ENCODE assay signal across 10 cellular contexts in the genomic region with DNA sequence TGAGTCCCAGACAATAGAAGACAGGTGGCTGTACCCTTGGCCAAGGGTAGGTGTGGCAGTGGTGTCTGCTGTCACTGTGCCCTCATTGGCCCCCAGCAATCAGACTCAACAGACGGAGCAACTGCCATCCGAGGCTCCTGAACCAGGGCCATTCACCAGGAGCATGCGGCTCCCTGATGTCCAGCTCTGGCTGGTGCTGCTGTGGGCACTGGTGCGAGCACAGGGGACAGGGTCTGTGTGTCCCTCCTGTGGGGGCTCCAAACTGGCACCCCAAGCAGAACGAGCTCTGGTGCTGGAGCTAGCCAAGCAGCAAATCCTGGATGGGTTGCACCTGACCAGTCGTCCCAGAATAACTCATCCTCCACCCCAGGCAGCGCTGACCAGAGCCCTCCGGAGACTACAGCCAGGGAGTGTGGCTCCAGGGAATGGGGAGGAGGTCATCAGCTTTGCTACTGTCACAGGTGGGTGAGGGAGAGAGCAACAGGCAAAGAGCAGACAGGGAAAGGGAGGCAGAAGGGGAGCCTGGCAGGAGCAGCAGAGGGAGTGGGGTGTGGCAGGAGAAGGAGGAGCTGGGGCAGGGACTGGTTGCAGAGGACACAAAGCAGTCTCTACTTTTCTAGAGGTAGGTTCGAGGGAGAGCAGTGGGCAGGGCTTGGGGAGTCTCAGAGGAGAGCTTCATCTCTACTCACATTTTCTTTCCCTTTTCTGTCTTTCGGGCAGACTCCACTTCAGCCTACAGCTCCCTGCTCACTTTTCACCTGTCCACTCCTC. TPM values are rescaled to one million over a fixed set of nuclear protein-coding genes. Genes with fewer than 3 reads are reported as not detected.
DNase-seq lines count a peak whose midpoint lies in the region; ATAC-seq lines count a peak whose summit lies in the region.
"Had no signal": no experiment of that assay in that cellular context is flagged by ENCODE, and none has a peak within 500 bp of the region (broad histone marks: within the 10 kb centered on the region; RNA-seq: fewer than 3 reads in every experiment).

No MANE protein-coding gene starts in this region.

- no peak overlapping the region for H4K8ac ChIP-seq in trophoblast cell (ENCODE audit: low read depth, low read length)

- H3K14ac ChIP-seq in trophoblast cell (ENCODE audit: low read length) = no peak overlapping the region

- H3K4me1 Mint-ChIP-seq in central memory CD8-positive, alpha-beta T cell = peaks cover 26% of the 10 kb centered on the region

- no CpG with 5 or more reads among the region's 10 CpGs for WGBS in trophoblast cell (ENCODE audit: extremely low coverage, insufficient coverage, insufficient read length)

- H3K23ac ChIP-seq in trophoblast cell (ENCODE audit: low read length) = no peak overlapping the region

- H3K9me3 Mint-ChIP-seq in central memory CD8-positive, alpha-beta T cell = no peaks in the 10 kb centered on the region

- H3K36me3 Mint-ChIP-seq in central memory CD8-positive, alpha-beta T cell (ENCODE audit: insufficient read depth) = peaks cover 5% of the 10 kb centered on the region

- no peak overlapping the region for H4K12ac ChIP-seq in trophoblast cell (ENCODE audit: low read depth, low read length)

- peak overlapping the region; percentile 21 for H3K4me3 Mint-ChIP-seq in central memory CD8-positive, alpha-beta T cell

- H3K4me3 ChIP-seq in trophoblast cell (ENCODE audit: low read depth, low read length) = no peak overlapping the region

- H3K4ac ChIP-seq in trophoblast cell (ENCODE audit: low read depth, low read length) = no peak overlapping the region

- H3K27me3 Mint-ChIP-seq in central memory CD8-positive, alpha-beta T cell = peaks cover 24% of the 10 kb centered on the region

- H4K91ac ChIP-seq in trophoblast cell (ENCODE audit: low read depth, low read length) = no peak overlapping the region

- H3K9ac ChIP-seq in trophoblast cell (ENCODE audit: low read length) = no peak overlapping the region

- no peaks in the 10 kb centered on the region for H3K36me3 ChIP-seq in trophoblast cell (ENCODE audit: control insufficient read depth in 1 of 2, insufficient read depth in 2 of 2, low read length in 2 of 2)

- H2BK120ac ChIP-seq in trophoblast cell (ENCODE audit: insufficient read depth, low read length, poor library complexity) = no peak overlapping the region

- H3K79me2 ChIP-seq in trophoblast cell (ENCODE audit: control insufficient read depth, insufficient read depth, low read length, poor library complexity) = no peaks in the 10 kb centered on the region

- no peak overlapping the region for H2BK5ac ChIP-seq in trophoblast cell (ENCODE audit: low read depth, low read length, poor library complexity)

- H3K4me2 ChIP-seq in trophoblast cell (ENCODE audit: low read length) = no peak overlapping the region

- no peak overlapping the region for H2AK5ac ChIP-seq in trophoblast cell (ENCODE audit: low read length)

- DNase-seq in NK-92 treated with Interleukin-12 subunit alpha and Interleukin-12 subunit beta, amount 100 ng/mL, for 24 hours (lab: John Stamatoyannopoulos, UW) = peak; percentile 53
- DNase-seq in NK-92 (lab: John Stamatoyannopoulos, UW; ENCODE audit: unreplicated experiment) = no peak
- peak; percentile 94 to 95 for DNase-seq in NCI-H524 (lab: John Stamatoyannopoulos, UW)
- no peak for DNase-seq in central memory CD8-positive, alpha-beta T cell (ENCODE audit: low spot score in 2 of 2)
- no peak for DNase-seq in trophoblast cell
- no peak for DNase-seq in GM19240 (ENCODE audit: insufficient read length, low spot score)
- no peak for DNase-seq in SIG-M5 (lab: John Stamatoyannopoulos, UW)
- DNase-seq: NCI-H2227 treated with DMSO at 0.1 percent for 48 hours had no signal

- ATAC-seq in central memory CD8-positive, alpha-beta T cell (replicated peaks; ENCODE audit: extremely low read depth, poor library complexity, severe bottlenecking) = no peak
- no peak for ATAC-seq in GM21825 (IDR thresholded peaks at IDR 0.05; ENCODE audit: unreplicated experiment)

- no peaks in the 10 kb centered on the region for H3K27me3 ChIP-seq in trophoblast cell (ENCODE audit: insufficient read depth, low read length)

- H2BK12ac ChIP-seq in trophoblast cell (ENCODE audit: low read length) = no peak overlapping the region

- H3K18ac ChIP-seq in trophoblast cell (ENCODE audit: low read length) = no peak overlapping the region

- H2AFZ ChIP-seq in trophoblast cell (ENCODE audit: insufficient read depth, low read length, poor library complexity) = peak overlapping the region; percentile 28

- H3K27ac Mint-ChIP-seq in central memory CD8-positive, alpha-beta T cell (ENCODE audit: low read depth) = peak overlapping the region; percentile 15

- H3K4me1 ChIP-seq in trophoblast cell (ENCODE audit: control insufficient read depth in 1 of 2, insufficient read depth in 2 of 2, low read length in 2 of 2) = peaks cover 2% of the 10 kb centered on the region in 2 experiments

- peaks cover 4% of the 10 kb centered on the region for H3K79me1 ChIP-seq in trophoblast cell (ENCODE audit: low read length)

- H3K9me3 ChIP-seq in trophoblast cell (ENCODE audit: insufficient read depth, low read depth, low read length) = no peaks in the 10 kb centered on the region

- no peak overlapping the region for H3K27ac ChIP-seq in trophoblast cell (ENCODE audit: low read depth, low read length)
- H3K27ac ChIP-seq: epithelial cell of prostate had no signal

RNA-seq across cellular contexts. Expression of a gene that starts 0.5 kb away (rescaled TPM):
- 0.26 and 0.46 TPM in 2 replicates for polyA plus RNA-seq in trophoblast cell (2013)

RNA-seq across cellular contexts. Expression of a gene that starts 4.0 kb away (rescaled TPM):
- polyA plus RNA-seq in trophoblast cell (2013) = 1.4 and 2.3 TPM in 2 replicates

RNA-seq across cellular contexts. Expression of a gene that starts 21.0 kb away (rescaled TPM):
- polyA plus RNA-seq in trophoblast cell (2013) = 0.01 and 0.03 TPM in 2 replicates

RNA-seq across cellular contexts. Expression of a gene that starts 24.1 kb away (rescaled TPM):
- 0.26 and 0.49 TPM in 2 replicates for polyA plus RNA-seq in trophoblast cell (2013)

RNA-seq across cellular contexts. Expression of a gene that starts 24.7 kb away (rescaled TPM):
- polyA plus RNA-seq in trophoblast cell (2013) = 24.2 and 24.9 TPM in 2 replicates

Comparison
In these comparisons a context has a peak if more than half of its experiments do, and no peak if none do; other contexts are left out.
1. DNase-seq: peak in NK-92 treated with Interleukin-12 subunit alpha and Interleukin-12 subunit beta, amount 100 ng/mL, for 24 hours (single experiment) and NCI-H524 (2 of 2); none in NK-92 (single experiment), central memory CD8-positive, alpha-beta T cell (0 of 2), trophoblast cell (0 of 2), GM19240 (single experiment) and SIG-M5 (single experiment).